In the genomic region with DNA sequence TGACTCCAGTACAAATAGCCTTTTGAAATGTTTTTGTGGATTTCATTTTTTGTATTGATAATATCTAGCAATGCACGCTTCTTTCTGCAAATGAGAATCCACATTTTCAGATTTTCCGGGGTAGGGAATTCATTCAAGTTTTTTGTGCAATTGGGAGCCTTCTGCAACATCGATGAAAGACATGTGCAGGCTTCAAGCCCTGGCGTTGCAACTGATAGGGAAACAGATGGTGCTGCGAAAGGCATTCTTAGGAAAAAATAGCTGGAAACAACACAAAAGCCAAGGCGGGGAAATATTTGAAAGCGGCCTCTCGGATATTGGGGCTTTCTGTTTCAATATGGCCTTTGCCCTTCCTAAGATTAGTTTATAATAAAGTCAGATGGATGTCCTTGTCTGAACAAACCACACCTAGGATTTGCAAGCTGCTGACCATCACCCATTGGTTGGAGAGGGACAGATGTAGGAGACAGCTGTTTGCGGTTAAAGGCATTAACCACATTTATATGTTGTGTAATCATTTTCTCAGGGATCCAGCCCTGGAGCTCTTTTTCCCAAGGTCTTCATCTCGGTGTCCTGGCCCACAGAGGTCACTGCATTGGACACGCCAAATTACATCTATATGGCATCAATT, we compare ENCODE assay signal across 16 cellular contexts.
A peak's percentile ranks its signal among the peaks of the same experiment; 100 is the strongest.
DNase-seq lines count a peak whose midpoint lies in the region; ATAC-seq, FAIRE-seq and TF ChIP-seq lines count a peak whose summit lies in the region.
"Had no signal": no experiment of that assay in that cellular context is flagged by ENCODE, and none has a peak within 500 bp of the region (broad histone marks: within the 10 kb centered on the region; RNA-seq: fewer than 3 reads in every experiment).

No MANE protein-coding gene starts in this region.

- no peak overlapping the region for H3K4me3 ChIP-seq in kidney (ENCODE audit: low read length in 2 of 2)
- H3K4me3 ChIP-seq: coronary artery, hepatocyte had no signal

- intact Hi-C loops in kidney (cut with DNase I), result no loop called here

- no peak for TF ChIP-seq CTCF in kidney (IDR thresholded peaks at IDR 0.05; ENCODE audit: borderline replicate concordance, extremely low read depth, insufficient read depth)

- no peak for FAIRE-seq in kidney (lab: Jason Lieb, UNC)

- ATAC-seq in GM18517 (IDR thresholded peaks at IDR 0.05; ENCODE audit: unreplicated experiment), result no peak
- ATAC-seq in GM19023 (IDR thresholded peaks at IDR 0.05; ENCODE audit: unreplicated experiment), result no peak
- no peak for ATAC-seq in GM18909 (IDR thresholded peaks at IDR 0.05; ENCODE audit: poor library complexity, unreplicated experiment)
- ATAC-seq: activated CD4-positive, CD25-positive, alpha-beta regulatory T cell treated with anti-CD3 and anti-CD28 coated beads, Interleukin-2, amount 50 U/mL, for 24 hours had no signal

- H3K36me3 ChIP-seq in kidney (ENCODE audit: control insufficient read depth in 1 of 2, insufficient read depth in 2 of 2, low read length in 2 of 2), result no peaks in the 10 kb centered on the region

- no peaks in the 10 kb centered on the region for H3K9me3 ChIP-seq in kidney (ENCODE audit: control insufficient read depth in 1 of 2, low read length in 2 of 2)

- DNase-seq in A172 (ENCODE audit: low spot score) (peak; percentile 16), EL (peak; percentile 28), NCI-H2227 (lab: John Stamatoyannopoulos, UW; ENCODE audit: unreplicated experiment) (peak; percentile 77), fibroblast of the conjunctiva (ENCODE audit: low read depth) (peak; percentile 76), kidney (no peak)
- DNase-seq: ACHN; activated gamma-delta T cell treated with Interleukin-2 at 50 U/mL for 16 hours; GF-D8; SIG-M5; stimulated activated CD4-positive, alpha-beta T cell treated with anti-CD3 and anti-CD28 coated beads, Interleukin-2, amount 100 ng/mL, for 24 hours had no signal

- H3K27ac ChIP-seq in kidney (ENCODE audit: low read depth in 2 of 2, low read length in 2 of 2), result no peak overlapping the region
- H3K27ac ChIP-seq: coronary artery, hepatocyte had no signal

- no peak overlapping the region for H3K9ac ChIP-seq in kidney (ENCODE audit: low read length in 2 of 2)

- H3K4me1 ChIP-seq in kidney (ENCODE audit: control insufficient read depth in 1 of 2, insufficient read depth in 1 of 2, low read depth in 1 of 2, low read length in 2 of 2), result no peaks in the 10 kb centered on the region
